In genomic region chr10:33783078-33783477, GRCh38 we compare ENCODE assay signal across 22 cellular contexts.
"Had no signal": no experiment of that assay in that cellular context is flagged by ENCODE, and none has a peak within 500 bp of the region (broad histone marks: within the 10 kb centered on the region; RNA-seq: fewer than 3 reads in every experiment).

No MANE protein-coding gene starts in this region.

- H3K79me2 ChIP-seq: parathyroid adenoma had no signal

- H3K9me3 ChIP-seq: gastrocnemius medialis, psoas muscle, tibial artery, upper lobe of left lung, uterus had no signal

- DNase-seq: effector memory CD8-positive, alpha-beta T cell; gastrocnemius medialis; islet precursor cell; mammary epithelial cell; naive thymus-derived CD4-positive, alpha-beta T cell; nephron progenitor cell; psoas muscle; retina; spleen; stimulated activated CD4-positive, alpha-beta T cell treated with anti-CD3 and anti-CD28 coated beads, Interleukin-15, amount 100 ng/mL, for 24 hours; stimulated activated CD4-positive, alpha-beta T cell treated with anti-CD3 and anti-CD28 coated beads, Interleukin-1b, Interleukin-23, amount 100 ng/mL, for 48 hours; stimulated activated CD4-positive, alpha-beta T cell treated with anti-CD3 and anti-CD28 coated beads, Interleukin-4, amount 100 ng/mL, for 24 hours; tibial artery; upper lobe of left lung; uterus had no signal

- H3K4me3 ChIP-seq: esophagus muscularis mucosa, gastrocnemius medialis, psoas muscle, spleen, tibial artery, upper lobe of left lung, uterus had no signal

- H3K27ac Mint-ChIP-seq: effector memory CD8-positive, alpha-beta T cell; naive thymus-derived CD4-positive, alpha-beta T cell; nephron progenitor cell; stimulated activated memory B cell treated with anti-CD40 and anti-IgM and Interleukin-4, amounts not matched to agents 10 μg/mL and 1 μg/mL and 100 μg/mL, for 72 hours; stimulated activated naive CD8-positive, alpha-beta T cell treated with anti-CD3 and anti-CD28 coated beads, Interleukin-15, Interleukin-2, amounts not matched to agents 100 ng/mL and 50 ng/mL, for 24 hours had no signal

- H3K4me1 Mint-ChIP-seq: naive thymus-derived CD4-positive, alpha-beta T cell; stimulated activated memory B cell treated with anti-CD40 and anti-IgM and Interleukin-4, amounts not matched to agents 10 μg/mL and 1 μg/mL and 100 μg/mL, for 72 hours had no signal

- H3K4me1 ChIP-seq: esophagus muscularis mucosa, parathyroid adenoma, psoas muscle, spleen, tibial artery, upper lobe of left lung, uterus had no signal

- ATAC-seq: effector memory CD8-positive, alpha-beta T cell; gastrocnemius medialis; left lobe of liver; naive thymus-derived CD4-positive, alpha-beta T cell; psoas muscle; sciatic nerve; stimulated activated memory B cell treated with anti-CD40 and anti-IgM and Interleukin-4, amounts not matched to agents 10 μg/mL and 1 μg/mL and 100 μg/mL, for 72 hours had no signal

- H3K27me3 ChIP-seq: esophagus muscularis mucosa, gastrocnemius medialis, spleen, tibial artery, upper lobe of left lung, uterus had no signal

- H3K9ac ChIP-seq: parathyroid adenoma had no signal

- H2AFZ ChIP-seq: parathyroid adenoma had no signal

- H3K27me3 Mint-ChIP-seq: stimulated activated memory B cell treated with anti-CD40 and anti-IgM and Interleukin-4, amounts not matched to agents 10 μg/mL and 1 μg/mL and 100 μg/mL, for 72 hours had no signal

- H3K4me3 Mint-ChIP-seq: effector memory CD8-positive, alpha-beta T cell; naive thymus-derived CD4-positive, alpha-beta T cell; nephron progenitor cell; stimulated activated memory B cell treated with anti-CD40 and anti-IgM and Interleukin-4, amounts not matched to agents 10 μg/mL and 1 μg/mL and 100 μg/mL, for 72 hours; stimulated activated naive CD8-positive, alpha-beta T cell treated with anti-CD3 and anti-CD28 coated beads, Interleukin-15, Interleukin-2, amounts not matched to agents 100 ng/mL and 50 ng/mL, for 24 hours had no signal

- H3K9me3 Mint-ChIP-seq: stimulated activated memory B cell treated with anti-CD40 and anti-IgM and Interleukin-4, amounts not matched to agents 10 μg/mL and 1 μg/mL and 100 μg/mL, for 72 hours; stimulated activated naive CD8-positive, alpha-beta T cell treated with anti-CD3 and anti-CD28 coated beads, Interleukin-15, Interleukin-2, amounts not matched to agents 100 ng/mL and 50 ng/mL, for 24 hours had no signal

- H3K36me3 Mint-ChIP-seq: naive thymus-derived CD4-positive, alpha-beta T cell; stimulated activated memory B cell treated with anti-CD40 and anti-IgM and Interleukin-4, amounts not matched to agents 10 μg/mL and 1 μg/mL and 100 μg/mL, for 72 hours had no signal

- H3K27ac ChIP-seq: epithelial cell of prostate, esophagus muscularis mucosa, gastrocnemius medialis, parathyroid adenoma, psoas muscle, spleen, tibial artery, upper lobe of left lung, uterus had no signal

- H3K36me3 ChIP-seq: esophagus muscularis mucosa, gastrocnemius medialis, spleen, tibial artery, upper lobe of left lung, uterus had no signal
